In genomic region chr5:109567374-109568044, GRCh38 we compare ENCODE assay signal across 1 cellular context.
TF ChIP-seq lines count a peak whose summit lies in the region.

No MANE protein-coding gene starts in this region.

TF ChIP-seq in K562, 482 proteins besides CTCF, POLR2A, EP300 and RAD21 (continued from another document):
- TF ChIP-seq RERE (CRISPR knock-in tag; IDR thresholded peaks at IDR 0.05; ENCODE audit: borderline replicate concordance): no peak
- TF ChIP-seq CBFA2T2 (conservative IDR thresholded peaks at IDR 0.05): no peak
- TF ChIP-seq, protein P1, sequence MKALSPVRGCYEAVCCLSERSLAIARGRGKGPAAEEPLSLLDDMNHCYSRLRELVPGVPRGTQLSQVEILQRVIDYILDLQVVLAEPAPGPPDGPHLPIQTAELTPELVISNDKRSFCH (CRISPR knock-in tag; IDR thresholded peaks at IDR 0.05): no peak
- TF ChIP-seq, protein P1 (tag; IDR thresholded peaks at IDR 0.05): no peak
- TF ChIP-seq, protein P2, sequence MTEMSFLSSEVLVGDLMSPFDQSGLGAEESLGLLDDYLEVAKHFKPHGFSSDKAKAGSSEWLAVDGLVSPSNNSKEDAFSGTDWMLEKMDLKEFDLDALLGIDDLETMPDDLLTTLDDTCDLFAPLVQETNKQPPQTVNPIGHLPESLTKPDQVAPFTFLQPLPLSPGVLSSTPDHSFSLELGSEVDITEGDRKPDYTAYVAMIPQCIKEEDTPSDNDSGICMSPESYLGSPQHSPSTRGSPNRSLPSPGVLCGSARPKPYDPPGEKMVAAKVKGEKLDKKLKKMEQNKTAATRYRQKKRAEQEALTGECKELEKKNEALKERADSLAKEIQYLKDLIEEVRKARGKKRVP (CRISPR knock-in tag; IDR thresholded peaks at IDR 0.05): peak; percentile 35; the same call in 1 of the 2 replicates
- TF ChIP-seq JUND (IDR thresholded peaks at IDR 0.05; ENCODE audit: borderline replicate concordance, low read depth, low read length): 0 out of 2 replicates have a peak, but pooled peaks have one; percentile 29
- TF ChIP-seq JUND (tag; IDR thresholded peaks at IDR 0.05; ENCODE audit: borderline replicate concordance, low read depth, low read length): peak; percentile 34; the same call in 1 of the 3 replicates
- TF ChIP-seq FOSL1 (tag; conservative IDR thresholded peaks at IDR 0.05): 0 out of 2 replicates have a peak, but pooled peaks have one; percentile 31
- TF ChIP-seq CEBPB (tag; IDR thresholded peaks at IDR 0.05): peak; percentile 95
- peak; percentile 47; the same call in 1 of the 2 replicates for TF ChIP-seq CEBPG (CRISPR knock-in tag; IDR thresholded peaks at IDR 0.05)
- peak; percentile 82 to 87 for TF ChIP-seq CEBPG (tag; conservative IDR thresholded peaks at IDR 0.05 in 1 of 2, IDR thresholded peaks at IDR 0.05 in 1 of 2)
- peak; percentile 32; the same call in 1 of the 2 replicates for TF ChIP-seq ARID1B (IDR thresholded peaks at IDR 0.05)
- TF ChIP-seq TSC22D4 (tag; IDR thresholded peaks at IDR 0.05): no peak
- TF ChIP-seq NFE2 (IDR thresholded peaks at IDR 0.05; ENCODE audit: low read depth): peak; percentile 88
- TF ChIP-seq ZNF316 (IDR thresholded peaks at IDR 0.05): peak; percentile 90
- TF ChIP-seq ZNF707 (CRISPR knock-in tag; conservative IDR thresholded peaks at IDR 0.05): no peak
- TF ChIP-seq ZNF766 (CRISPR knock-in tag; conservative IDR thresholded peaks at IDR 0.05): no peak
- TF ChIP-seq BACH1 (tag; IDR thresholded peaks at IDR 0.05): peak; percentile 92
- no peak for TF ChIP-seq CCAR2 (IDR thresholded peaks at IDR 0.05; ENCODE audit: low read depth, low read length)
